ENCODE assay signal across 1 cellular context in genomic region chr11:14322510-14322909, GRCh38.
TF ChIP-seq lines count a peak whose summit lies in the region.

No MANE protein-coding gene starts in this region.

TF ChIP-seq in endothelial cell of umbilical vein, 7 proteins besides CTCF, POLR2A, EP300 and RAD21:
- no peak for TF ChIP-seq JUN (IDR thresholded peaks at IDR 0.05; ENCODE audit: borderline replicate concordance, insufficient read depth, insufficient read length, low read depth)
- peak; percentile 62 for TF ChIP-seq GATA2 (IDR thresholded peaks at IDR 0.05; ENCODE audit: insufficient read depth, insufficient read length, low read depth, low read length)
- no peak for TF ChIP-seq FOS (IDR thresholded peaks at IDR 0.05; ENCODE audit: borderline replicate concordance, insufficient read depth, low read length)
- no peak for TF ChIP-seq POLR2AphosphoS5 (IDR thresholded peaks at IDR 0.05; ENCODE audit: insufficient read depth, low read depth, low read length)
